Comparison of ENCODE assay signal across 8 cellular contexts in genomic region chr17:4367177-4367576, GRCh38. TPM values are rescaled to one million over a fixed set of nuclear protein-coding genes. Genes with fewer than 3 reads are reported as not detected.
DNase-seq lines count a peak whose midpoint lies in the region; TF ChIP-seq lines count a peak whose summit lies in the region.
"Not testable (repeated sequence)": the region's sequence is repeated elsewhere in the genome, so short reads cannot be mapped to it uniquely, and the experiment has no call there.

No MANE protein-coding gene starts in this region.

- not testable (repeated sequence) for H3K4me2 ChIP-seq in neural cell (ENCODE audit: low read length)

- not testable (repeated sequence) for H4K20me1 ChIP-seq in neural cell (ENCODE audit: insufficient read depth)

- peaks cover 12% of the 10 kb centered on the region for H3K4me1 ChIP-seq in ACC112 (ENCODE audit: control insufficient read depth, insufficient read depth, low read length, unreplicated experiment)
- H3K4me1 ChIP-seq in HUES6 (ENCODE audit: control insufficient read depth, insufficient read depth, low read length); duodenal mucosa (ENCODE audit: control insufficient read depth in 1 of 2, insufficient read depth in 2 of 2, low read length in 2 of 2): not testable (repeated sequence)

- not testable (repeated sequence) for H3K36me3 ChIP-seq in ACC112 (ENCODE audit: insufficient read depth, low read length); HUES6 (ENCODE audit: control insufficient read depth, insufficient read depth, low read length); duodenal mucosa (ENCODE audit: control insufficient read depth in 1 of 2, insufficient read depth in 2 of 2, low read length in 2 of 2); neural cell (ENCODE audit: insufficient read depth, low read length)
- H3K36me3 ChIP-seq in SK-N-MC (ENCODE audit: insufficient read depth, low read length) = peaks cover 12% of the 10 kb centered on the region

- TF ChIP-seq CTCF in neural cell (IDR thresholded peaks at IDR 0.05; ENCODE audit: poor library complexity, severe bottlenecking) = not testable (repeated sequence)

- not testable (repeated sequence) for DNase-seq in SK-N-MC (ENCODE audit: low read depth, low spot score); activated naive CD4-positive, alpha-beta T cell treated with anti-CD3 and anti-CD28 coated beads, Interleukin-2, amount 10 ng/mL, durations not matched to agents 7 days and 5 days

- TF ChIP-seq RAD21 in neural cell (conservative IDR thresholded peaks at IDR 0.05) = not testable (repeated sequence)

- peaks cover 39% of the 10 kb centered on the region for H3K79me2 ChIP-seq in ACC112 (ENCODE audit: control insufficient read depth, insufficient read depth, low read length, unreplicated experiment)
- peaks cover 23% of the 10 kb centered on the region for H3K79me2 ChIP-seq in neural cell (replicated peaks; ENCODE audit: insufficient read depth, low read length)

- H3F3A ChIP-seq in neural cell (ENCODE audit: insufficient read depth, low read length, poor library complexity, severe bottlenecking) = not testable (repeated sequence)

- CTCF ChIA-PET in activated naive CD4-positive, alpha-beta T cell treated with anti-CD3 and anti-CD28 coated beads, Interleukin-2, amount 10 ng/mL, durations not matched to agents 7 days and 5 days (lab: Charles Lee) = interaction anchor here (0.7 kb wide), 1 partner anchor 15 kb away, joined by 3 read pairs; no protein-coding TSS in a partner anchor

- H2AFZ ChIP-seq in ACC112 (ENCODE audit: low read length, unreplicated experiment) (peak overlapping the region; percentile 70), neural cell (ENCODE audit: low read depth, low read length) (peak overlapping the region; percentile 40)

- H3K27ac ChIP-seq in ACC112 (ENCODE audit: low read depth, low read length) (peak overlapping the region; percentile 11; the same call in 1 of the 2 replicates), SK-N-MC (peak overlapping the region; percentile 70; the same call in 1 of the 2 replicates), layer of hippocampus (ENCODE audit: low read depth, low read length) (peak overlapping the region; percentile 91), neural cell (ENCODE audit: low read length) (peak overlapping the region; percentile 66)
- H3K27ac ChIP-seq in HUES6 (ENCODE audit: low read depth, low read length); duodenal mucosa (ENCODE audit: low read depth, low read length): not testable (repeated sequence)

- peak overlapping the region; percentile 87 for H3K27ac Mint-ChIP-seq in activated naive CD4-positive, alpha-beta T cell treated with anti-CD3 and anti-CD28 coated beads, Interleukin-2, amount 10 ng/mL, durations not matched to agents 7 days and 5 days
- peak overlapping the region; percentile 40 for H3K27ac Mint-ChIP-seq in stimulated activated naive CD8-positive, alpha-beta T cell treated with anti-CD3 and anti-CD28 coated beads, Interleukin-15, Interleukin-2, amounts not matched to agents 100 ng/mL and 50 ng/mL, for 24 hours

- H3K4me1 Mint-ChIP-seq in activated naive CD4-positive, alpha-beta T cell treated with anti-CD3 and anti-CD28 coated beads, Interleukin-2, amount 10 ng/mL, durations not matched to agents 7 days and 5 days = peaks cover 28% of the 10 kb centered on the region
- H3K4me1 Mint-ChIP-seq in stimulated activated naive CD8-positive, alpha-beta T cell treated with anti-CD3 and anti-CD28 coated beads, Interleukin-15, Interleukin-2, amounts not matched to agents 100 ng/mL and 50 ng/mL, for 24 hours (ENCODE audit: low read depth) = peaks cover 32% of the 10 kb centered on the region

- H3K27me3 Mint-ChIP-seq in activated naive CD4-positive, alpha-beta T cell treated with anti-CD3 and anti-CD28 coated beads, Interleukin-2, amount 10 ng/mL, durations not matched to agents 7 days and 5 days; stimulated activated naive CD8-positive, alpha-beta T cell treated with anti-CD3 and anti-CD28 coated beads, Interleukin-15, Interleukin-2, amounts not matched to agents 100 ng/mL and 50 ng/mL, for 24 hours: not testable (repeated sequence)

- H3K4me3 ChIP-seq in ACC112 (ENCODE audit: low read depth, low read length) (peak overlapping the region; percentile 93; the same call in 1 of the 2 replicates), HUES6 (ENCODE audit: low read depth, low read length) (peak overlapping the region; percentile 6; the same call in 1 of the 2 replicates), SK-N-MC (peak overlapping the region; percentile 88), duodenal mucosa (ENCODE audit: low read depth in 1 of 2, low read length in 2 of 2) (peak overlapping the region; percentile 56 to 66), neural cell (ENCODE audit: low read length) (peak overlapping the region; percentile 95)

- H3K9me3 Mint-ChIP-seq in activated naive CD4-positive, alpha-beta T cell treated with anti-CD3 and anti-CD28 coated beads, Interleukin-2, amount 10 ng/mL, durations not matched to agents 7 days and 5 days; stimulated activated naive CD8-positive, alpha-beta T cell treated with anti-CD3 and anti-CD28 coated beads, Interleukin-15, Interleukin-2, amounts not matched to agents 100 ng/mL and 50 ng/mL, for 24 hours: not testable (repeated sequence)

- not testable (repeated sequence) for H3K36me3 Mint-ChIP-seq in activated naive CD4-positive, alpha-beta T cell treated with anti-CD3 and anti-CD28 coated beads, Interleukin-2, amount 10 ng/mL, durations not matched to agents 7 days and 5 days; stimulated activated naive CD8-positive, alpha-beta T cell treated with anti-CD3 and anti-CD28 coated beads, Interleukin-15, Interleukin-2, amounts not matched to agents 100 ng/mL and 50 ng/mL, for 24 hours (ENCODE audit: low read depth)

- not testable (repeated sequence) for H3K27me3 ChIP-seq in ACC112 (ENCODE audit: insufficient read depth, low read length); HUES6 (ENCODE audit: control insufficient read depth, insufficient read depth, low read length); duodenal mucosa (ENCODE audit: control insufficient read depth in 1 of 2, insufficient read depth in 2 of 2, low read length in 2 of 2); layer of hippocampus (ENCODE audit: control insufficient read depth, insufficient read depth, low read length); neural cell (ENCODE audit: insufficient read depth, low read depth, low read length)

- not testable (repeated sequence) for H3K9me2 ChIP-seq in neural cell (ENCODE audit: insufficient read depth, low read length)

- not testable (repeated sequence) for H3K9me3 ChIP-seq in HUES6 (ENCODE audit: control insufficient read depth, insufficient read depth, low read depth, low read length); SK-N-MC (ENCODE audit: low read depth, low read length); duodenal mucosa (ENCODE audit: control insufficient read depth in 1 of 2, low read length in 2 of 2); neural cell (ENCODE audit: low read length)

- TF ChIP-seq EP300 in neural cell (conservative IDR thresholded peaks at IDR 0.05; ENCODE audit: poor library complexity, severe bottlenecking) = not testable (repeated sequence)

- not testable (repeated sequence) for H3K9ac ChIP-seq in HUES6 (ENCODE audit: low read length); SK-N-MC (ENCODE audit: insufficient read length)
- peak overlapping the region in 1 of 2 donors; percentile 66 for H3K9ac ChIP-seq in duodenal mucosa (ENCODE audit: low read depth in 1 of 2, low read length in 2 of 2)
- H3K9ac ChIP-seq in neural cell (ENCODE audit: low read length) = peak overlapping the region; percentile 94

- H3K4me3 Mint-ChIP-seq in activated naive CD4-positive, alpha-beta T cell treated with anti-CD3 and anti-CD28 coated beads, Interleukin-2, amount 10 ng/mL, durations not matched to agents 7 days and 5 days = not testable (repeated sequence)
- peak overlapping the region; percentile 67 for H3K4me3 Mint-ChIP-seq in stimulated activated naive CD8-positive, alpha-beta T cell treated with anti-CD3 and anti-CD28 coated beads, Interleukin-15, Interleukin-2, amounts not matched to agents 100 ng/mL and 50 ng/mL, for 24 hours

RNA-seq across cellular contexts. Expression of gene UBE2G1, which starts 0.7 kb away (rescaled TPM):
- 65.8 and 67.4 TPM in 2 replicates for polyA plus RNA-seq in neural cell
- 79.8 and 80.6 TPM in 2 replicates for polyA minus RNA-seq in neural cell

Comparison
In these comparisons a context has a peak if more than half of its experiments do, and no peak if none do; other contexts are left out.
1. H3K4me3 ChIP-seq: peak in every context shown above with its lines; median percentile 95 in neural cell; 93 in ACC112; 88 in SK-N-MC; 61 in duodenal mucosa; 6 in HUES6.